ENCODE assay signal across 21 cellular contexts in genomic region chr4:159564615-159565014, GRCh38.
"Had no signal": no experiment of that assay in that cellular context is flagged by ENCODE, and none has a peak within 500 bp of the region (broad histone marks: within the 10 kb centered on the region; RNA-seq: fewer than 3 reads in every experiment).

No MANE protein-coding gene starts in this region.

- ATAC-seq: activated T-cell treated with anti-CD3 and anti-CD28 coated beads, Interleukin-2, amount 50 U/mL, for 72 hours; PC-3; T-helper 17 cell had no signal

- H3K27ac ChIP-seq: VCaP had no signal

- DNase-seq: activated CD4-positive, alpha-beta memory T cell treated with anti-CD3 and anti-CD28 coated beads, Interleukin-2, amount 10 ng/mL, durations not matched to agents 7 days and 5 days; activated CD4-positive, alpha-beta T cell treated with anti-CD3 and anti-CD28 coated beads, Interleukin-2, amount 10 ng/mL, durations not matched to agents 7 days and 5 days; activated CD4-positive, CD25-positive, alpha-beta regulatory T cell; activated CD8-positive, alpha-beta memory T cell treated with anti-CD3 and anti-CD28 coated beads, Interleukin-2, amount 50 U/mL, for 4 hours; activated gamma-delta T cell treated with Interleukin-2 at 50 U/mL for 16 hours; activated naive CD4-positive, alpha-beta T cell treated with anti-CD3 and anti-CD28 coated beads, Interleukin-2, amount 10 ng/mL, durations not matched to agents 7 days and 5 days; activated naive CD8-positive, alpha-beta T cell treated with anti-CD3 and anti-CD28 coated beads for 36 hours; activated T-cell treated with anti-CD3 and anti-CD28 coated beads, Interleukin-2, amount 50 U/mL, for 72 hours; cerebellar nuclear complex; MM.1S; NCI-H1105; NCI-H1436; NCI-H1694 treated with DMSO at 0.1 percent for 48 hours; NCI-H2029 treated with DMSO at 0.1 percent for 48 hours; NCI-H345; NCI-H510A; PC-3; SHP77; T-helper 17 cell; T-helper 9 cell had no signal
